In the genomic region with DNA sequence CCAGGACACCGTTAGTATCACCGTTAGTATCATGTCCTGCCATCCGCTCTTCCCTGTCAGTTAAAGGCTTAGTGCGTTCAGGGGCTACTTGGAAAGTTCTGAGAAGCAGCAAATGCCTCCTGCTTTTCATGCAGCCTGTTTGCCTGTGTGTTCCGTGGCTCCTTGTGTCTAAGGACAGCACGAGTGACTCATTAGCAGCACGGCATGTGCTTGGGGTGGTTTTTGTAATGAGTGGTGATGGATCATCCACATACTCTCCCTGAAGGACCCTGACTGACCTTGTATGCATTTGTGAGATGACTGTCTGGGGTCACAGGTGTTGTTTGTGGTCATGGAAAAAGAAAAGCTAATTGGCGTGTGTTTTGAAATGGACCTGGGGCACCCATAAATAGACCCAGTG, we compare ENCODE assay signal across 11 cellular contexts.
DNase-seq lines count a peak whose midpoint lies in the region; ATAC-seq, FAIRE-seq and TF ChIP-seq lines count a peak whose summit lies in the region.
"Had no signal": no experiment of that assay in that cellular context is flagged by ENCODE, and none has a peak within 500 bp of the region (broad histone marks: within the 10 kb centered on the region; RNA-seq: fewer than 3 reads in every experiment).

No MANE protein-coding gene starts in this region.

- no peaks in the 10 kb centered on the region for H3K36me3 Mint-ChIP-seq in MCF 10A (ENCODE audit: insufficient read depth, unreplicated experiment)
- H3K36me3 Mint-ChIP-seq: activated naive CD4-positive, alpha-beta T cell treated with anti-CD3 and anti-CD28 coated beads, Interleukin-2, amount 50 U/mL, for 24 hours had no signal

- H3K4me3 ChIP-seq in hepatocyte: no peak overlapping the region
- peak overlapping the region; percentile 39 to 42 (median 42) for H3K4me3 ChIP-seq in skeletal muscle tissue (ENCODE audit: low read length in 3 of 3)
- H3K4me3 ChIP-seq: MG63 had no signal

- DNase-seq in HCEC 1CT (peak; percentile 90), MCF 10A (ENCODE audit: unreplicated experiment) (peak; percentile 66), hepatocyte (ENCODE audit: low spot score) (peak; percentile 36), SHP77 (lab: John Stamatoyannopoulos, UW) (no peak), GM12891 (ENCODE audit: insufficient read length, low spot score) (no peak)
- DNase-seq: MG63 had no signal

- peak overlapping the region; percentile 42 for H3K27ac ChIP-seq in hepatocyte
- H3K27ac ChIP-seq in skeletal muscle tissue (ENCODE audit: low read depth, low read length): peak overlapping the region; percentile 90
- H3K27ac ChIP-seq: neutrophil had no signal

- no peak overlapping the region for H2AFZ ChIP-seq in hepatocyte

- 69% methylated on average over 8 of the region's 8 CpGs for WGBS in hepatocyte (ENCODE audit: low lambda C conversion rate, missing lambda C conversion rate)

- no peak overlapping the region for H3K4me3 Mint-ChIP-seq in MCF 10A (ENCODE audit: unreplicated experiment)
- H3K4me3 Mint-ChIP-seq: activated naive CD4-positive, alpha-beta T cell treated with anti-CD3 and anti-CD28 coated beads, Interleukin-2, amount 50 U/mL, for 24 hours had no signal

- POLR2A ChIA-PET in MCF 10A (lab: Yijun Ruan, JAX): interaction anchor here (0.7 to 3.5 kb wide), 7 partner anchors 8 to 222 kb away, joined by 3 to 21 read pairs (median 4); a partner anchor contains a TSS

- H3K9ac ChIP-seq in skeletal muscle tissue (ENCODE audit: low read depth in 1 of 3, low read length in 3 of 3): peak overlapping the region in 2 of 3 donors; percentile 58 to 63

- H3K9me3 Mint-ChIP-seq in MCF 10A (ENCODE audit: unreplicated experiment): no peaks in the 10 kb centered on the region
- H3K9me3 Mint-ChIP-seq: activated naive CD4-positive, alpha-beta T cell treated with anti-CD3 and anti-CD28 coated beads, Interleukin-2, amount 50 U/mL, for 24 hours had no signal

- no peaks in the 10 kb centered on the region for H3K36me3 ChIP-seq in hepatocyte (replicated peaks; ENCODE audit: insufficient read depth, low read depth)
- H3K36me3 ChIP-seq in skeletal muscle tissue (ENCODE audit: control insufficient read depth in 3 of 3, insufficient read depth in 3 of 3, low read length in 3 of 3): no peaks in the 10 kb centered on the region
- H3K36me3 ChIP-seq: MG63, neutrophil had no signal

- H3K9me2 ChIP-seq in hepatocyte (replicated peaks; ENCODE audit: insufficient read depth): no peaks in the 10 kb centered on the region

- CTCF ChIA-PET in MCF 10A (lab: Yijun Ruan, JAX): interaction anchor here (0.6 kb wide), 2 partner anchors 71 to 152 kb away, joined by 3 read pairs; no protein-coding TSS in a partner anchor

- no peaks in the 10 kb centered on the region for H3K27me3 ChIP-seq in hepatocyte
- H3K27me3 ChIP-seq in skeletal muscle tissue (ENCODE audit: control insufficient read depth in 3 of 3, insufficient read depth in 3 of 3, low read length in 3 of 3): no peaks in the 10 kb centered on the region
- H3K27me3 ChIP-seq: MG63, neutrophil had no signal

- peaks cover 90% of the 10 kb centered on the region for H3K79me2 ChIP-seq in hepatocyte

- peaks cover 34% of the 10 kb centered on the region for H3K4me1 Mint-ChIP-seq in MCF 10A (ENCODE audit: insufficient read depth, unreplicated experiment)
- H3K4me1 Mint-ChIP-seq: activated naive CD4-positive, alpha-beta T cell treated with anti-CD3 and anti-CD28 coated beads, Interleukin-2, amount 50 U/mL, for 24 hours had no signal

- H3K9me3 ChIP-seq in hepatocyte (ENCODE audit: low read depth) (no peaks in the 10 kb centered on the region), skeletal muscle tissue (ENCODE audit: control insufficient read depth in 3 of 3, low read length in 3 of 3) (no peaks in the 10 kb centered on the region)
- H3K9me3 ChIP-seq: MG63, neutrophil had no signal

- H3K4me1 ChIP-seq in hepatocyte (ENCODE audit: insufficient read depth) (peaks cover 28% of the 10 kb centered on the region), skeletal muscle tissue (ENCODE audit: control insufficient read depth in 3 of 3, insufficient read depth in 3 of 3, low read length in 3 of 3) (peaks cover 39 to 49% (median 43%) of the 10 kb centered on the region in 3 donors)

- no peak for TF ChIP-seq POLR2A in GM12891 (IDR thresholded peaks at IDR 0.05; ENCODE audit: low read depth, low read length)

- ATAC-seq in GM19035 (IDR thresholded peaks at IDR 0.05; ENCODE audit: unreplicated experiment) (no peak), GM18511 (IDR thresholded peaks at IDR 0.05; ENCODE audit: unreplicated experiment) (no peak)

- H3K27me3 Mint-ChIP-seq in MCF 10A (ENCODE audit: insufficient read depth, unreplicated experiment): no peaks in the 10 kb centered on the region

- no peaks in the 10 kb centered on the region for H4K20me1 ChIP-seq in hepatocyte (ENCODE audit: insufficient read depth, poor library complexity, severe bottlenecking)

- intact Hi-C loops in MCF 10A (cut with micrococcal nuclease): loop anchor here (10.0 kb wide), 2 partner anchors 686 to 1216 kb away; no protein-coding TSS in a partner anchor

- no peak overlapping the region for H3K4me2 ChIP-seq in hepatocyte

- no peak for TF ChIP-seq CTCF in MCF 10A (IDR thresholded peaks at IDR 0.05; ENCODE audit: unreplicated experiment)
- no peak for TF ChIP-seq CTCF in hepatocyte (IDR thresholded peaks at IDR 0.05; ENCODE audit: poor library complexity)

- H3K27ac Mint-ChIP-seq in MCF 10A (ENCODE audit: low read depth, unreplicated experiment): peak overlapping the region; percentile 2
- H3K27ac Mint-ChIP-seq: activated naive CD4-positive, alpha-beta T cell treated with anti-CD3 and anti-CD28 coated beads, Interleukin-2, amount 50 U/mL, for 24 hours had no signal

- no TSS peak for BruUV-seq in MCF 10A (replicated peaks; lab: Mats Ljungman, UMichigan)

- FAIRE-seq in GM12891 (lab: Jason Lieb, UNC): no peak

TF ChIP-seq in GM12891, 5 proteins besides CTCF, POLR2A, EP300 and RAD21:
- no peak for TF ChIP-seq POLR2AphosphoS5 (IDR thresholded peaks at IDR 0.05; ENCODE audit: low read depth, low read length)
- TF ChIP-seq SPI1 (IDR thresholded peaks at IDR 0.05; ENCODE audit: low read depth, low read length): no peak
- no peak for TF ChIP-seq POU2F2 (IDR thresholded peaks at IDR 0.05; ENCODE audit: low read depth, low read length)
- TF ChIP-seq TAF1 (IDR thresholded peaks at IDR 0.05; ENCODE audit: low read depth, low read length): no peak
- no peak for TF ChIP-seq PAX5 (IDR thresholded peaks at IDR 0.05; ENCODE audit: insufficient read depth, low read length, severe bottlenecking)

Comparison
In these comparisons a context has a peak if more than half of its experiments do, and no peak if none do; other contexts are left out.
1. DNase-seq: peak in HCEC 1CT (single experiment), MCF 10A (single experiment) and hepatocyte (single experiment); none in SHP77 (0 of 2) and GM12891 (single experiment).